ENCODE assay signal across 8 cellular contexts in genomic region chr3:148990211-148990610, GRCh38. TPM values are rescaled to one million over a fixed set of nuclear protein-coding genes. Genes with fewer than 3 reads are reported as not detected.
DNase-seq lines count a peak whose midpoint lies in the region; ATAC-seq and TF ChIP-seq lines count a peak whose summit lies in the region.

No MANE protein-coding gene starts in this region.

- H3K4me1 ChIP-seq in neutrophil (ENCODE audit: control insufficient read depth in 1 of 2, insufficient read depth in 1 of 2, low read depth in 1 of 2, low read length in 1 of 2), result peaks cover 73 to 74% of the 10 kb centered on the region in 2 experiments

- H3K27me3 ChIP-seq in neutrophil, result no peaks in the 10 kb centered on the region

- TF ChIP-seq CTCF in neutrophil (IDR thresholded peaks at IDR 0.05), result no peak

- peaks cover 13% of the 10 kb centered on the region for H3K36me3 ChIP-seq in neutrophil

- ATAC-seq in GM18858 (IDR thresholded peaks at IDR 0.05; ENCODE audit: unreplicated experiment) (peak; percentile 29), HG02642 (IDR thresholded peaks at IDR 0.05; ENCODE audit: poor library complexity, unreplicated experiment) (peak; percentile 18)

- peak overlapping the region; percentile 72 to 74 for H3K4me3 ChIP-seq in neutrophil (ENCODE audit: low read depth in 1 of 2, low read length in 1 of 2)

- DNase-seq in SKM-1 treated with dmso at 0.1 percent for 144 hours (lab: John Stamatoyannopoulos, UW; ENCODE audit: unreplicated experiment) (peak; percentile 90), LoVo (ENCODE audit: low spot score) (no peak), head of caudate nucleus (no peak), T1000 (lab: John Stamatoyannopoulos, UW) (no peak), occipital lobe (lab: John Stamatoyannopoulos, UW) (no peak)

- intact Hi-C loops in head of caudate nucleus (cut with DNase I), result no loop called here

- no peaks in the 10 kb centered on the region for H3K9me3 ChIP-seq in neutrophil

- peak overlapping the region; percentile 88 for H3K27ac ChIP-seq in neutrophil

RNA-seq across cellular contexts. Expression of gene GYG1, which starts 1.1 kb away (rescaled TPM):
- 5.1 TPM for total RNA-seq in occipital lobe
